In the genomic region with DNA sequence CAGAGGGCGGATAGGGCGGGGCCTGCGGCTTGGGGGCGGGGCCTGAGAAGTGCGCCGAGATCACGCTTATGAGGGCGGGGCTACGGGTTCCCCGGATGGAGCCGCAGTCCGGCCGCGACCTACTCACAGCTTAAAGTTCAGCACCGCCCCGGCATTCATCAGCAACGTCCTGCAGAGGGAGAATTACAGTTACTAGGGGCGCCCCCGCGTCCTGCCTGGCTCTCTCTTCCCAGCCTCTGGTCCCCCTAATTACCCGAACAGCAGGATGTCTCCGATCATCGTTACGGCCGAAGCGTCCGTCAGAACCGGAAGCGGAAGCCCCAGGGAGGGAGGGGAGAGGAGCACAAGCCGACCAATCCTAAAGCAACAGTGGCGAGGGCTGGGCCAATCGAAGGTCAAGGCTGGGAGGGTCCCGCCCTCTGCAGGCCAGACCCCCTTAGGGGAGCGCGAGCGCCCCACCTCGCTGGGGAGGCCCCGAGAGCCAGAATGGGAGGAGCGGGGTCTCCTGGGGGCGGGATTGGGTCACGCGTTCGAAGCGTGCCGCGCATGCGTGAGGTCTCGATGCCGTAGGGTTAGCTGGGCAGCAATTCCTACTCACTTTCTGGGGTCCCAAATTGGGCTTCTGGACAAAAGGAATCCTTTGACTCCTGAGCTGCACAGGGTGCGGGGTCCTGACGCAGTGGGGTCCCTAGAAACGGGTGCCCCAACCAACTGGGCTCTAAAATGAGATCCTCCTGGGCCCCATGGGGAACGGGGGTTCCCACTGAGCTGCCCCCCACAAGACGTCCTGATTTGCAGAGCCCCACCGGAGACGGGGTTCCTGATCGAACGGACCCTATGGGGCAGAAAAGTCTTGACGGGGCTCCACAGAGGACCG, we compare ENCODE assay signal across 8 cellular contexts. TPM values are rescaled to one million over a fixed set of nuclear protein-coding genes. Genes with fewer than 3 reads are reported as not detected.
DNase-seq lines count a peak whose midpoint lies in the region; ATAC-seq and TF ChIP-seq lines count a peak whose summit lies in the region.

Gene SMIM7 (minus strand): TSS at position 313 of the 877 bp plus-strand sequence. CDS start 34 bp downstream, at position 279.

- ATAC-seq in GM19372 (IDR thresholded peaks at IDR 0.05; ENCODE audit: low read depth, unreplicated experiment) (peak; percentile 88), HG03558 (IDR thresholded peaks at IDR 0.05; ENCODE audit: extremely low read depth, unreplicated experiment) (peak; percentile 59), left lobe of liver (peak; percentile 91)

- peak within 1 kb of the TSS; percentile 94 to 99 (median 98) for H3K27ac Mint-ChIP-seq in CD14-positive monocyte
- peak within 1 kb of the TSS; percentile 96 for H3K27ac Mint-ChIP-seq in dendritic cell treated with granulocyte-macrophage colony-stimulating factor and Interleukin-4, amounts not matched to agents 40 ng/mL and 50 ng/mL, for 4 days

- H3K4me1 Mint-ChIP-seq in CD14-positive monocyte: peaks cover 50% of the 10 kb centered on the region
- peaks cover 42% of the 10 kb centered on the region for H3K4me1 Mint-ChIP-seq in dendritic cell treated with granulocyte-macrophage colony-stimulating factor and Interleukin-4, amounts not matched to agents 40 ng/mL and 50 ng/mL, for 4 days (ENCODE audit: low read depth)

- no peak for TF ChIP-seq CTCF in CD14-positive monocyte (IDR thresholded peaks at IDR 0.05)

- H3K36me3 Mint-ChIP-seq in CD14-positive monocyte: peaks cover 32 to 39% of the 10 kb centered on the region in 2 donors
- peaks cover 55% of the 10 kb centered on the region for H3K36me3 Mint-ChIP-seq in dendritic cell treated with granulocyte-macrophage colony-stimulating factor and Interleukin-4, amounts not matched to agents 40 ng/mL and 50 ng/mL, for 4 days (ENCODE audit: low read depth)

- intact Hi-C loops in CD14-positive monocyte (cut with micrococcal nuclease): loop anchor here (2.0 to 5.0 kb wide), 2 partner anchors 31 to 33 kb away; partner anchors contain the start of gene MED26 (in 2 of the 2)
- intact Hi-C loops in dendritic cell treated with granulocyte-macrophage colony-stimulating factor and Interleukin-4, amounts not matched to agents 40 ng/mL and 50 ng/mL, for 4 days (cut with micrococcal nuclease): loop anchor here (2.0 kb wide), 1 partner anchor 31 kb away; the partner anchor contains the start of gene MED26

- H3K4me3 Mint-ChIP-seq in CD14-positive monocyte: peak within 1 kb of the TSS; percentile 96 to 97
- peak within 1 kb of the TSS; percentile 98 for H3K4me3 Mint-ChIP-seq in dendritic cell treated with granulocyte-macrophage colony-stimulating factor and Interleukin-4, amounts not matched to agents 40 ng/mL and 50 ng/mL, for 4 days

- H3K9me3 Mint-ChIP-seq in CD14-positive monocyte: peaks cover 0 to 3% (median 0%) of the 10 kb centered on the region in 7 donors
- no peaks in the 10 kb centered on the region for H3K9me3 Mint-ChIP-seq in dendritic cell treated with granulocyte-macrophage colony-stimulating factor and Interleukin-4, amounts not matched to agents 40 ng/mL and 50 ng/mL, for 4 days

- DNase-seq in CD14-positive monocyte (ENCODE audit: low spot score): peak; percentile 97
- peak; percentile 88 for DNase-seq in NCI-H748 treated with DMSO at 0.1 percent for 48 hours (lab: John Stamatoyannopoulos, UW)
- peak; percentile 94 to 98 for DNase-seq in activated CD4-positive, alpha-beta T cell treated with anti-CD3 and anti-CD28 coated beads, Interleukin-2, amount 50 U/mL, for 24 hours (ENCODE audit: low read depth in 1 of 2, low spot score in 1 of 2)
- peak; percentile 98 for DNase-seq in left lobe of liver (ENCODE audit: low spot score)
- peak; percentile 99 for DNase-seq in stimulated activated CD4-positive, alpha-beta T cell treated with anti-CD3 and anti-CD28 coated beads, Interleukin-2, amount 100 ng/mL, for 4 hours (ENCODE audit: low read depth)

- peaks cover 5 to 20% (median 15%) of the 10 kb centered on the region in 3 donors for H3K27me3 Mint-ChIP-seq in CD14-positive monocyte (ENCODE audit: low read depth in 3 of 3)
- H3K27me3 Mint-ChIP-seq in dendritic cell treated with granulocyte-macrophage colony-stimulating factor and Interleukin-4, amounts not matched to agents 40 ng/mL and 50 ng/mL, for 4 days: peaks cover 10% of the 10 kb centered on the region

RNA-seq across cellular contexts. Expression of gene SMIM7, which starts in this region (rescaled TPM):
- 10 to 100 TPM; 86.7 to 91.7 TPM for polyA plus RNA-seq in CD14-positive monocyte
- total RNA-seq in left lobe of liver: 37.9 TPM

Comparison
In these comparisons a context has a peak if more than half of its experiments do, and no peak if none do; other contexts are left out.
1. Peak in every context shown above with its lines: DNase-seq and ATAC-seq.